8 cellular contexts compared by ENCODE assay signal in genomic region chr20:31547720-31548298, GRCh38. TPM values are rescaled to one million over a fixed set of nuclear protein-coding genes. Genes with fewer than 3 reads are reported as not detected.
DNase-seq lines count a peak whose midpoint lies in the region; TF ChIP-seq lines count a peak whose summit lies in the region.

No MANE protein-coding gene starts in this region.

- peak overlapping the region; percentile 97 for H3K4me3 Mint-ChIP-seq in Calu3 (ENCODE audit: low read depth, unreplicated experiment)

- H3K27ac Mint-ChIP-seq in Calu3 (ENCODE audit: unreplicated experiment): peak overlapping the region; percentile 100

- H3K36me3 ChIP-seq in esophagus (ENCODE audit: control insufficient read depth in 2 of 2, insufficient read depth in 2 of 2, low read length in 1 of 2) (peaks cover 19 to 34% of the 10 kb centered on the region in 2 donors), ovary (no peaks in the 10 kb centered on the region)

- peaks cover 85% of the 10 kb centered on the region for H3K36me3 Mint-ChIP-seq in Calu3 (ENCODE audit: insufficient read depth, unreplicated experiment)

- H3K27me3 ChIP-seq in esophagus (ENCODE audit: control insufficient read depth in 1 of 2, insufficient read depth in 2 of 2, low read length in 2 of 2) (no peaks in the 10 kb centered on the region), ovary (no peaks in the 10 kb centered on the region)

- TF ChIP-seq CTCF in Calu3 (IDR thresholded peaks at IDR 0.05; ENCODE audit: unreplicated experiment) (peak; percentile 0), RWPE1 (conservative IDR thresholded peaks at IDR 0.05; ENCODE audit: low read depth) (no peak), ovary (IDR thresholded peaks at IDR 0.05) (no peak)

- TSS peak; percentile 75 for BruUV-seq in Calu3 (replicated peaks; lab: Mats Ljungman, UMichigan)

- no peak for DNase-seq in Calu3
- no peak for DNase-seq in RWPE1 (ENCODE audit: low spot score)
- no peak for DNase-seq in ovary
- no peak for DNase-seq in SW480 (ENCODE audit: low spot score)
- no peak for DNase-seq in activated CD8-positive, alpha-beta memory T cell treated with anti-CD3 and anti-CD28 coated beads, Interleukin-2, amount 50 U/mL, for 4 hours
- no peak for DNase-seq in NCI-H1092 treated with DMSO at 0.1 percent for 48 hours (lab: John Stamatoyannopoulos, UW)
- no peak for DNase-seq in medulla oblongata (ENCODE audit: extremely low spot score)

- H3K9me3 ChIP-seq in esophagus (ENCODE audit: control insufficient read depth in 2 of 2, insufficient read depth in 1 of 2, low read depth in 1 of 2, low read length in 1 of 2) (no peaks in the 10 kb centered on the region), ovary (no peaks in the 10 kb centered on the region)

- POLR2A ChIA-PET in RWPE1 (lab: Yijun Ruan, JAX; ENCODE audit: low non-redundant PET): interaction anchor here (0.6 kb wide), 3 partner anchors 10 to 1215 kb away, joined by 3 to 5 read pairs (median 3); partner anchors contain the start of gene DNMT3B

- H3K9me3 Mint-ChIP-seq in Calu3 (ENCODE audit: low read depth, unreplicated experiment): no peaks in the 10 kb centered on the region

- intact Hi-C loops in Calu3 (cut with micrococcal nuclease; ENCODE audit: unreplicated experiment): no loop called here
- intact Hi-C loops in ovary (cut with DNase I): no loop called here

- TF ChIP-seq EP300 in ovary (IDR thresholded peaks at IDR 0.05): no peak

- 45 to 53% methylated on average over 6 of the region's 6 CpGs for WGBS in esophagus, 2 donors
- 41 to 47% (median 43%) methylated on average over 6 of the region's 6 CpGs for WGBS in ovary, 3 donors

- no peak for TF ChIP-seq POLR2A in ovary (IDR thresholded peaks at IDR 0.05)

- no peaks in the 10 kb centered on the region for H3K27me3 Mint-ChIP-seq in Calu3 (ENCODE audit: unreplicated experiment)

- peaks cover 27% of the 10 kb centered on the region for H3K4me1 Mint-ChIP-seq in Calu3 (ENCODE audit: low read depth, unreplicated experiment)

- H3K27ac ChIP-seq in RWPE1 (peak overlapping the region; percentile 22; the same call in 1 of the 2 replicates), esophagus (ENCODE audit: low read depth in 2 of 2, low read length in 1 of 2) (peak overlapping the region in 1 of 2 donors; percentile 73), ovary (peak overlapping the region in 1 of 2 donors; percentile 80)

- peaks cover 2 to 12% of the 10 kb centered on the region in 2 donors for H3K4me1 ChIP-seq in esophagus (ENCODE audit: control insufficient read depth in 2 of 2, insufficient read depth in 2 of 2, low read length in 1 of 2)
- H3K4me1 ChIP-seq in ovary (ENCODE audit: insufficient read depth): no peaks in the 10 kb centered on the region

- H3K4me3 ChIP-seq in esophagus (ENCODE audit: low read depth in 1 of 2, low read length in 2 of 2) (peak overlapping the region; percentile 36 to 50), ovary (peak overlapping the region; percentile 36)

- CTCF ChIA-PET in Calu3 (lab: Charles Lee): interaction anchor here (1.4 kb wide), 1 partner anchor 10 kb away, joined by 6 read pairs; no protein-coding TSS in a partner anchor
- CTCF ChIA-PET in RWPE1 (lab: Yijun Ruan, JAX): interaction anchor here (0.9 to 3.5 kb wide), 5 partner anchors 10 to 65 kb away, joined by 3 to 19 read pairs (median 8); no protein-coding TSS in a partner anchor

RNA-seq across cellular contexts. Expression of gene HM13, which starts 33.6 kb away (rescaled TPM):
- total RNA-seq in Calu3 (2022): 342 and 378 TPM in 2 replicates
- 100 to 1,000 TPM; 167 to 272 TPM for polyA plus RNA-seq in esophagus
- total RNA-seq in ovary: 100 to 1,000 TPM in 3 of 7 donors, 10 to 100 TPM in 4; 30.2 to 158 (median 97.3) TPM
- polyA plus RNA-seq in ovary: 100 to 1,000 TPM in 1 of 2 donors, 10 to 100 TPM in 1; 72.6 to 129 TPM

RNA-seq across cellular contexts. Expression of gene ID1, which starts 57.3 kb away (rescaled TPM):
- total RNA-seq in Calu3 (2022) (347 and 431 TPM in 2 replicates), ovary (100 to 1,000 TPM in 3 of 7 donors, 10 to 100 TPM in 4; 42.6 to 353 (median 64.2) TPM)
- polyA plus RNA-seq in esophagus (100 to 1,000 TPM; 158 to 489 TPM), ovary (10 to 100 TPM; 26.0 to 86.9 TPM)
